8 cellular contexts compared by ENCODE assay signal in genomic region chr11:78022397-78023396, GRCh38. TPM values are rescaled to one million over a fixed set of nuclear protein-coding genes. Genes with fewer than 3 reads are reported as not detected.
A peak's percentile ranks its signal among the peaks of the same experiment; 100 is the strongest.
DNase-seq lines count a peak whose midpoint lies in the region; ATAC-seq and TF ChIP-seq lines count a peak whose summit lies in the region.

TSS of gene KCTD14 (minus strand) at chr11:78023276. CDS start at chr11:78023249, 27 bp downstream.

- peak within 1 kb of the TSS; percentile 4 for H4K12ac ChIP-seq in trophoblast cell (ENCODE audit: low read depth, low read length)

- H3K4me1 Mint-ChIP-seq in naive thymus-derived CD4-positive, alpha-beta T cell: peaks cover 0 to 5% (median 0%) of the 10 kb centered on the region in 7 donors

- H3K4me3 ChIP-seq in PC-3 (ENCODE audit: low read length) (peak within 1 kb of the TSS; percentile 19; the same call in 1 of the 2 replicates), fibroblast of mammary gland (ENCODE audit: control insufficient read depth, low read depth, low read length) (peak within 1 kb of the TSS; percentile 48), trophoblast cell (ENCODE audit: low read depth, low read length) (peak within 1 kb of the TSS; percentile 72)
- no peak within 1 kb of the TSS for H3K4me3 ChIP-seq in naive thymus-derived CD4-positive, alpha-beta T cell (ENCODE audit: low read length)

- peak within 1 kb of the TSS; percentile 33 for H2BK120ac ChIP-seq in trophoblast cell (ENCODE audit: insufficient read depth, low read length, poor library complexity)

- no peak within 1 kb of the TSS for H3K23ac ChIP-seq in trophoblast cell (ENCODE audit: low read length)

- H4K20me1 ChIP-seq in PC-3 (ENCODE audit: low read length): no peaks in the 10 kb centered on the region

- H2BK5ac ChIP-seq in trophoblast cell (ENCODE audit: low read depth, low read length, poor library complexity): peak within 1 kb of the TSS; percentile 7

- peaks cover 16 to 29% (median 23%) of the 10 kb centered on the region in 5 donors for H3K27me3 Mint-ChIP-seq in naive thymus-derived CD4-positive, alpha-beta T cell

- WGBS in trophoblast cell (ENCODE audit: extremely low coverage, insufficient coverage, insufficient read length): no CpG with 5 or more reads among the region's 37 CpGs

- H2BK12ac ChIP-seq in trophoblast cell (ENCODE audit: low read length): peak within 1 kb of the TSS; percentile 19

- TF ChIP-seq CTCF in PC-3 (conservative IDR thresholded peaks at IDR 0.05; ENCODE audit: low read depth, low read length) (no peak), fibroblast of mammary gland (conservative IDR thresholded peaks at IDR 0.05; ENCODE audit: control insufficient read depth, insufficient read depth, low read depth, low read length) (no peak)

- H4K91ac ChIP-seq in trophoblast cell (ENCODE audit: low read depth, low read length): peak within 1 kb of the TSS; percentile 61

- H2AK5ac ChIP-seq in trophoblast cell (ENCODE audit: low read length): no peak within 1 kb of the TSS

- H3K9me3 ChIP-seq in ES-I3 (ENCODE audit: control insufficient read depth, insufficient read depth, low read length): no peaks in the 10 kb centered on the region
- H3K9me3 ChIP-seq in PC-3 (ENCODE audit: low read length): no peaks in the 10 kb centered on the region
- H3K9me3 ChIP-seq in trophoblast cell (ENCODE audit: insufficient read depth, low read depth, low read length): no peaks in the 10 kb centered on the region
- no peaks in the 10 kb centered on the region for H3K9me3 ChIP-seq in naive thymus-derived CD4-positive, alpha-beta T cell (ENCODE audit: control insufficient read depth in 2 of 3, low read length in 3 of 3)

- H2AFZ ChIP-seq in PC-3 (ENCODE audit: low read length) (peak within 1 kb of the TSS; percentile 55), trophoblast cell (ENCODE audit: insufficient read depth, low read length, poor library complexity) (peak within 1 kb of the TSS; percentile 62)

- no peaks in the 10 kb centered on the region; the same call in 1 of the 2 replicates for H3K4me1 ChIP-seq in ES-I3 (ENCODE audit: insufficient read depth, low read length)
- peaks cover 15% of the 10 kb centered on the region for H3K4me1 ChIP-seq in PC-3 (ENCODE audit: insufficient read depth, low read length)
- peaks cover 10 to 26% of the 10 kb centered on the region in 2 experiments for H3K4me1 ChIP-seq in trophoblast cell (ENCODE audit: control insufficient read depth in 1 of 2, insufficient read depth in 2 of 2, low read length in 2 of 2)
- H3K4me1 ChIP-seq in naive thymus-derived CD4-positive, alpha-beta T cell (ENCODE audit: control insufficient read depth in 2 of 2, insufficient read depth in 2 of 2, low read length in 2 of 2): no peaks in the 10 kb centered on the region

- H3K4me2 ChIP-seq in PC-3 (ENCODE audit: low read length) (peak within 1 kb of the TSS; percentile 36), trophoblast cell (ENCODE audit: low read length) (peak within 1 kb of the TSS; percentile 65)

- H4K8ac ChIP-seq in trophoblast cell (ENCODE audit: low read depth, low read length): peak within 1 kb of the TSS; percentile 44

- no peaks in the 10 kb centered on the region for H3K9me3 Mint-ChIP-seq in naive thymus-derived CD4-positive, alpha-beta T cell

- H3K27ac ChIP-seq in PC-3 (ENCODE audit: low read length) (no peak within 1 kb of the TSS), trophoblast cell (ENCODE audit: low read depth, low read length) (peak within 1 kb of the TSS; percentile 21)
- H3K27ac ChIP-seq in naive thymus-derived CD4-positive, alpha-beta T cell (ENCODE audit: low read depth, low read length): no peak within 1 kb of the TSS

- no peaks in the 10 kb centered on the region for H3K79me2 ChIP-seq in PC-3 (ENCODE audit: low read length)
- peaks cover 3% of the 10 kb centered on the region for H3K79me2 ChIP-seq in trophoblast cell (ENCODE audit: control insufficient read depth, insufficient read depth, low read length, poor library complexity)

- H3K27ac Mint-ChIP-seq in naive thymus-derived CD4-positive, alpha-beta T cell: no peak within 1 kb of the TSS

- H3K9ac ChIP-seq in ES-I3 (ENCODE audit: low read depth, low read length) (peak within 1 kb of the TSS; percentile 75), PC-3 (ENCODE audit: low read length) (no peak within 1 kb of the TSS), trophoblast cell (ENCODE audit: low read length) (peak within 1 kb of the TSS; percentile 25)

- POLR2A ChIA-PET in PC-3 (lab: Charles Lee; ENCODE audit: unreplicated experiment): no interaction called here
- POLR2A ChIA-PET in naive thymus-derived CD4-positive, alpha-beta T cell (lab: Charles Lee): no interaction called here

- intact Hi-C loops in PC-3 (cut with micrococcal nuclease): no loop called here
- intact Hi-C loops in naive thymus-derived CD4-positive, alpha-beta T cell (cut with micrococcal nuclease): no loop called here

- H3K36me3 Mint-ChIP-seq in naive thymus-derived CD4-positive, alpha-beta T cell: no peaks in the 10 kb centered on the region

- peak; percentile 52 for ATAC-seq in PC-3
- ATAC-seq in HG03342 (IDR thresholded peaks at IDR 0.05; ENCODE audit: unreplicated experiment): no peak
- no peak for ATAC-seq in HG03095 (IDR thresholded peaks at IDR 0.05; ENCODE audit: unreplicated experiment)
- ATAC-seq in naive thymus-derived CD4-positive, alpha-beta T cell: no peak

- H3K4me3 Mint-ChIP-seq in naive thymus-derived CD4-positive, alpha-beta T cell: peak within 1 kb of the TSS in 2 of 10 donors; percentile 24 to 76

- no peaks in the 10 kb centered on the region for H3K9me2 ChIP-seq in PC-3 (replicated peaks; ENCODE audit: low read length)

- DNase-seq in PC-3: no peak
- no peak for DNase-seq in fibroblast of mammary gland (ENCODE audit: low read depth)
- peak in 1 of 2 donors; percentile 34 for DNase-seq in trophoblast cell
- DNase-seq in naive thymus-derived CD4-positive, alpha-beta T cell: no peak
- DNase-seq in NCI-H1417 (lab: John Stamatoyannopoulos, UW): no peak

- H3K79me1 ChIP-seq in trophoblast cell (ENCODE audit: low read length): peaks cover 18% of the 10 kb centered on the region

- H3K14ac ChIP-seq in trophoblast cell (ENCODE audit: low read length): peak within 1 kb of the TSS; percentile 29

- no peaks in the 10 kb centered on the region for H3F3A ChIP-seq in PC-3 (ENCODE audit: low read length, unreplicated experiment)

- H3K36me3 ChIP-seq in ES-I3 (ENCODE audit: insufficient read depth, low read length) (no peaks in the 10 kb centered on the region), PC-3 (ENCODE audit: low read depth, low read length) (no peaks in the 10 kb centered on the region), trophoblast cell (ENCODE audit: control insufficient read depth in 1 of 2, insufficient read depth in 2 of 2, low read length in 2 of 2) (peaks cover 0 to 1% of the 10 kb centered on the region in 2 experiments)
- no peaks in the 10 kb centered on the region for H3K36me3 ChIP-seq in naive thymus-derived CD4-positive, alpha-beta T cell (ENCODE audit: control insufficient read depth in 2 of 3, insufficient read depth in 3 of 3, low read length in 3 of 3)

- H3K27me3 ChIP-seq in PC-3 (ENCODE audit: low read length) (no peaks in the 10 kb centered on the region), trophoblast cell (ENCODE audit: insufficient read depth, low read length) (no peaks in the 10 kb centered on the region)
- H3K27me3 ChIP-seq in naive thymus-derived CD4-positive, alpha-beta T cell (ENCODE audit: control insufficient read depth in 2 of 2, insufficient read depth in 2 of 2, low read length in 2 of 2): no peaks in the 10 kb centered on the region

- BruUV-seq in PC-3 (replicated peaks; lab: Mats Ljungman, UMichigan): TSS peak; percentile 12

- H3K18ac ChIP-seq in trophoblast cell (ENCODE audit: low read length): peak within 1 kb of the TSS; percentile 20

- peak within 1 kb of the TSS; percentile 23 for H3K4ac ChIP-seq in trophoblast cell (ENCODE audit: low read depth, low read length)

- CTCF ChIA-PET in PC-3 (lab: Charles Lee): no interaction called here
- CTCF ChIA-PET in naive thymus-derived CD4-positive, alpha-beta T cell (lab: Charles Lee): no interaction called here

RNA-seq across cellular contexts. Expression of gene KCTD14, which starts in this region (rescaled TPM):
- total RNA-seq in PC-3 (2014; rRNA removed): 1.6 and 3.6 TPM in 2 replicates
- 44.7 and 47.8 TPM in 2 replicates for polyA plus RNA-seq in trophoblast cell (2013)
- under 1 TPM in 1 of 5 experiments, not detected in 4; 0.19 TPM for total RNA-seq in naive thymus-derived CD4-positive, alpha-beta T cell
- under 1 TPM; 0.28 to 0.50 TPM for polyA plus RNA-seq in naive thymus-derived CD4-positive, alpha-beta T cell
